ENCODE assay signal across 26 cellular contexts in the genomic region with DNA sequence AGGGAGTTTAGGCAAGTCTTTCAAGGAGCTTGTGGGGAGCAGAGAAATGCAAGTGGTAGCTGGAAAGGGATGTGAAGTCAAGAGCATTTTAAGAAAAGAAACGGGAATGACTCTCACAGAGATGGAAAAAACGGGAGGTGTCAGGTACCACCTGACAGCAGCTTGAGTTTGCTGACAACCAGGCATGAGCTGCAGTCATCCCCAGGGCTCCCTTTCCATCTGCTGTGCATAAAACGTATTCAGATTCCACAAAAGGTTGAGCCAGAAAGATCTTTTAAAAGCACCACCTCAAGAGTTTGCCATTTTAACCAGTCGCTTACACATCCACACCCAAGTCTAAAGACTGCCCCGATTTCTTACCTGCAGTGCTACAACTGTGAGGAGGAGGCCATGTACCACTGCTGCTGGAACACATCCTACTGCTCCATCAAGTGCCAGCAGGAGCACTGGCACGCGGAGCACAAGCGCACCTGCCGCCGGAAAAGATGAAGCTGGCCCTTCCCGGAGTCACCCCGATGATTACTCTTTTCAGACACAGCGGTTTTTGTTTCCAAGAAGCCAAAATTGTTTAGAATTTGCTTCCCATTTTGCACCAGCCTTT.
"Had no signal": no experiment of that assay in that cellular context is flagged by ENCODE, and none has a peak within 500 bp of the region (broad histone marks: within the 10 kb centered on the region; RNA-seq: fewer than 3 reads in every experiment).

No MANE protein-coding gene starts in this region.

- H3K4me1 ChIP-seq: esophagus squamous epithelium, heart right ventricle, left lung, stomach, thyroid gland had no signal

- H3K36me3 ChIP-seq: ovary had no signal

- FAIRE-seq: endometrium, islet of Langerhans had no signal

- ATAC-seq: effector memory CD8-positive, alpha-beta T cell; heart right ventricle; left cardiac atrium; left lung; natural killer cell; sciatic nerve; stimulated activated effector memory CD8-positive, alpha-beta T cell treated with anti-CD3 and anti-CD28 coated beads, Interleukin-12 subunit alpha, Interleukin-12 subunit beta, amount 100 ng/mL, for 72 hours had no signal

- H3K27ac Mint-ChIP-seq: effector memory CD8-positive, alpha-beta T cell; natural killer cell; stimulated activated effector memory CD8-positive, alpha-beta T cell treated with anti-CD3 and anti-CD28 coated beads, Interleukin-12 subunit alpha, Interleukin-12 subunit beta, amount 100 ng/mL, for 72 hours; type B pancreatic cell had no signal

- H3K27me3 ChIP-seq: esophagus squamous epithelium, heart right ventricle, left lung, ovary, stomach, thyroid gland had no signal

- H3K4me3 Mint-ChIP-seq: effector memory CD8-positive, alpha-beta T cell; natural killer cell; stimulated activated effector memory CD8-positive, alpha-beta T cell treated with anti-CD3 and anti-CD28 coated beads, Interleukin-12 subunit alpha, Interleukin-12 subunit beta, amount 100 ng/mL, for 72 hours; type B pancreatic cell had no signal

- H3K9me3 ChIP-seq: esophagus squamous epithelium, heart right ventricle, left lung, ovary, stomach, thyroid gland had no signal

- H3K27me3 Mint-ChIP-seq: effector memory CD8-positive, alpha-beta T cell; type B pancreatic cell had no signal

- H3K4me3 ChIP-seq: coronary artery, esophagus squamous epithelium, heart right ventricle, left lung, ovary, smooth muscle cell, stomach, thyroid gland had no signal

- H3K4me2 ChIP-seq: smooth muscle cell had no signal

- H3K27ac ChIP-seq: coronary artery, esophagus squamous epithelium, heart right ventricle, left lung, ovary, stomach, thyroid gland had no signal

- H3K9me3 Mint-ChIP-seq: effector memory CD8-positive, alpha-beta T cell; natural killer cell; stimulated activated effector memory CD8-positive, alpha-beta T cell treated with anti-CD3 and anti-CD28 coated beads, Interleukin-12 subunit alpha, Interleukin-12 subunit beta, amount 100 ng/mL, for 72 hours; type B pancreatic cell had no signal

- DNase-seq: dermis blood vessel endothelial cell; effector memory CD8-positive, alpha-beta T cell; erythroblast; esophagus squamous epithelium; foreskin melanocyte; glutamatergic neuron; heart right ventricle; hippocampal formation; left cardiac atrium; left lung; natural killer cell; occipital lobe; ovary; stimulated activated CD4-positive, alpha-beta T cell treated with anti-CD3 and anti-CD28 coated beads, Interleukin-12 subunit alpha, Interleukin-12 subunit beta, amount 100 ng/mL, for 4 hours; stimulated activated CD4-positive, alpha-beta T cell treated with anti-CD3 and anti-CD28 coated beads, Interleukin-1b, Interleukin-23, amount 100 ng/mL, for 48 hours; stimulated activated CD4-positive, alpha-beta T cell treated with anti-CD3 and anti-CD28 coated beads, Interleukin-4, amount 100 ng/mL, for 24 hours; stimulated activated naive CD4-positive, alpha-beta T cell treated with Interleukin-2 at 50 U/mL for 16 hours; stomach; thyroid gland had no signal
